ENCODE assay signal across 10 cellular contexts in the genomic region with DNA sequence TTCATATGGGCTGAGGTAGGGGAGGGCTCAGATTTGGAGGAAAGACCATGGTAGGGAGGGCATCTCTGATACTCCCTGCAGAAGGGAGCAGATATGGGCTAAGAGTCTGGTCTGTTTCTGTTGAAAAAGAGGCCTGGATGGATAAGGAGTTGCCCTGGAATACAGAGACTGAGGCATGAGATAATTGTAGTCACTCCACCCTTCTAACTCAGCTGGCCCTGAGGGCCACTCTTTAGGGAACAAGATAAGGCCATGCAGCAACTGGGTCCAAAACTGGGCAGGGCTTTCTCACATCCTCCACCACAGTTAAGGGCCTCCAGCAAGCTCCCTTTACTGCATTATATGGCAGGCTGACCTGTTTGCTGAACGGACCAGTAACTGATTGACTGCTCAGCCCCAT. TPM values are rescaled to one million over a fixed set of nuclear protein-coding genes. Genes with fewer than 3 reads are reported as not detected.
A peak's percentile ranks its signal among the peaks of the same experiment; 100 is the strongest.
DNase-seq lines count a peak whose midpoint lies in the region; ATAC-seq, FAIRE-seq and TF ChIP-seq lines count a peak whose summit lies in the region.
"Had no signal": no experiment of that assay in that cellular context is flagged by ENCODE, and none has a peak within 500 bp of the region (broad histone marks: within the 10 kb centered on the region; RNA-seq: fewer than 3 reads in every experiment).

No MANE protein-coding gene starts in this region.

- peaks cover 51% of the 10 kb centered on the region for H3K79me2 ChIP-seq in HepG2 (ENCODE audit: insufficient read depth, low read length)

- H3K4me2 ChIP-seq in A549 (peak overlapping the region; percentile 80), HepG2 (ENCODE audit: low read depth, low read length) (peak overlapping the region; percentile 87)

- BruUV-seq in HepG2 (replicated peaks; lab: Mats Ljungman, UMichigan), result no TSS peak

- TF ChIP-seq RAD21 in A549 (conservative IDR thresholded peaks at IDR 0.05 in 1 of 2, IDR thresholded peaks at IDR 0.05 in 1 of 2) (no peak), HepG2 (CRISPR knock-in tag; IDR thresholded peaks at IDR 0.05) (no peak)

- H3K36me3 ChIP-seq in ascending aorta (peaks cover 15 to 19% of the 10 kb centered on the region in 2 donors), HepG2 (replicated peaks in 1 of 2; ENCODE audit: control insufficient read depth in 1 of 2, insufficient read depth in 2 of 2, low read length in 2 of 2) (peaks cover 4 to 10% of the 10 kb centered on the region in 2 experiments)

- CTCF ChIA-PET in A549 (lab: Yijun Ruan, JAX) (no interaction called here), HepG2 (lab: Yijun Ruan, JAX; ENCODE audit: low intra/inter-chr PET ratio, low total read pairs) (no interaction called here)

- no peak for ATAC-seq in A549
- no peak for ATAC-seq in HepG2
- ATAC-seq in HG02970 (IDR thresholded peaks at IDR 0.05; ENCODE audit: low FRiP score, unreplicated experiment), result no peak
- ATAC-seq in HG03460 (IDR thresholded peaks at IDR 0.05; ENCODE audit: unreplicated experiment), result no peak
- ATAC-seq in activated CD4-positive, CD25-positive, alpha-beta regulatory T cell treated with anti-CD3 and anti-CD28 coated beads, Interleukin-2, amount 50 U/mL, for 24 hours, result no peak

- H2AFZ ChIP-seq in HepG2 (ENCODE audit: low read length), result no peak overlapping the region

- intact Hi-C loops in ascending aorta (cut with DNase I) (no loop called here), HepG2 (cut with micrococcal nuclease; ENCODE audit: unreplicated experiment) (no loop called here)

- FAIRE-seq in A549 (lab: Jason Lieb, UNC), result no peak
- no peak for FAIRE-seq in HepG2 (lab: Jason Lieb, UNC)
- FAIRE-seq: G401.6 had no signal

- POLR2A ChIA-PET in A549 (lab: Yijun Ruan, JAX) (no interaction called here), HepG2 (lab: Yijun Ruan, JAX) (interaction anchor here (2.0 kb wide), 1 partner anchor 47 kb away, joined by 9 read pairs; a partner anchor contains a TSS)

- H3K27me3 ChIP-seq in HL-60 (ENCODE audit: insufficient read depth, poor library complexity, severe bottlenecking) (no peaks in the 10 kb centered on the region), ascending aorta (no peaks in the 10 kb centered on the region), HepG2 (ENCODE audit: control insufficient read depth in 1 of 2, insufficient read depth in 2 of 2, low read length in 2 of 2) (no peaks in the 10 kb centered on the region; a peak in 1 of 5 replicates)
- H3K27me3 ChIP-seq: SJSA1 had no signal

- no peak for DNase-seq in A549 (ENCODE audit: low read depth in 1 of 2, low spot score in 1 of 2)
- no peak for DNase-seq in HL-60 (ENCODE audit: low read depth in 1 of 2, low spot score in 1 of 2)
- no peak for DNase-seq in ascending aorta (ENCODE audit: low spot score in 2 of 2)
- no peak for DNase-seq in HepG2 (ENCODE audit: low spot score)
- DNase-seq in COR-L47 (lab: John Stamatoyannopoulos, UW), result no peak

- H3K27ac ChIP-seq in A549, result no peak overlapping the region
- H3K27ac ChIP-seq in HL-60 (replicated peaks), result no peak overlapping the region
- H3K27ac ChIP-seq in ascending aorta, result no peak overlapping the region
- no peak overlapping the region for H3K27ac ChIP-seq in HepG2 (ENCODE audit: extremely low read length, insufficient read depth, low read length)
- H3K27ac ChIP-seq: SJSA1 had no signal

- in situ Hi-C loops in HepG2 (cut with HindIII; ENCODE audit: extremely low pct_ligation_motif_present, low pct_unique_long_range_greater_than_20kb), result no loop called here

- TF ChIP-seq EP300 in A549 (IDR thresholded peaks at IDR 0.05), result no peak
- TF ChIP-seq EP300 in HepG2 (IDR thresholded peaks at IDR 0.05; ENCODE audit: low read depth in 2 of 2, low read length in 2 of 2), result no peak
- TF ChIP-seq EP300 in HepG2 (CRISPR knock-in tag; IDR thresholded peaks at IDR 0.05; ENCODE audit: borderline replicate concordance), result no peak

- no peaks in the 10 kb centered on the region for H3K4me1 ChIP-seq in A549
- H3K4me1 ChIP-seq in ascending aorta, result peaks cover 5 to 9% of the 10 kb centered on the region in 2 donors
- H3K4me1 ChIP-seq in HepG2 (ENCODE audit: insufficient read depth, low read length), result peaks cover 22% of the 10 kb centered on the region

- TF ChIP-seq CTCF in A549 (IDR thresholded peaks at IDR 0.05), result no peak
- no peak for TF ChIP-seq CTCF in HL-60 (IDR thresholded peaks at IDR 0.05; ENCODE audit: insufficient read depth, low read length)
- TF ChIP-seq CTCF in ascending aorta (IDR thresholded peaks at IDR 0.05), result no peak
- TF ChIP-seq CTCF in HepG2 (CRISPR knock-in tag; IDR thresholded peaks at IDR 0.05), result no peak

- H4K20me1 ChIP-seq in HepG2 (ENCODE audit: insufficient read depth, low read length), result peaks cover 4% of the 10 kb centered on the region; the same call in 1 of the 2 replicates

- peak overlapping the region; percentile 80 for H3K9ac ChIP-seq in HepG2 (ENCODE audit: insufficient read depth, low read depth, low read length)

- WGBS in A549 (ENCODE audit: missing lambda C conversion rate), result 100% methylated on average over 1 of the region's 1 CpG
- whole genome bisulfite sequencing in HepG2 (ENCODE audit: low lambda C conversion rate), result 31% methylated on average over 1 of the region's 1 CpG

- peak overlapping the region; percentile 85; the same call in 2 of the 3 replicates for H3K4me3 ChIP-seq in A549
- H3K4me3 ChIP-seq in HL-60 (replicated peaks; ENCODE audit: insufficient read depth, low read length), result peak overlapping the region; percentile 89
- H3K4me3 ChIP-seq in ascending aorta, result peak overlapping the region; percentile 84 to 85
- H3K4me3 ChIP-seq in HepG2 (replicated peaks in 1 of 3; ENCODE audit: insufficient read depth in 1 of 3, low read depth in 2 of 3, low read length in 3 of 3), result peak overlapping the region; percentile 83 to 98 (median 88)

- H3K9me3 ChIP-seq in A549 (peaks cover 82% of the 10 kb centered on the region), ascending aorta (peaks cover 12 to 39% of the 10 kb centered on the region in 2 donors), HepG2 (ENCODE audit: low read length) (no peaks in the 10 kb centered on the region)

- no peak for TF ChIP-seq POLR2A in A549 (IDR thresholded peaks at IDR 0.05; ENCODE audit: low read length)
- no peak for TF ChIP-seq POLR2A in HepG2 (IDR thresholded peaks at IDR 0.05; ENCODE audit: insufficient read depth in 1 of 2, low read depth in 2 of 2, low read length in 2 of 2)

RNA-seq across cellular contexts. Expression of a gene that starts 1.3 kb away (rescaled TPM):
- 25.2 and 30.9 TPM in 2 replicates for polyA plus RNA-seq in A549 (2011; rRNA removed)
- polyA plus RNA-seq in A549 (2012; cell fraction: cytosol; rRNA removed), result 17.0 and 18.6 TPM in 2 replicates
- polyA plus RNA-seq in A549 (2012; cell fraction: nucleus; rRNA removed), result 10.6 and 10.7 TPM in 2 replicates
- polyA plus RNA-seq in A549 (2017; fragmentation: RNase III; extraction: RNeasy Plus Mini Kit Qiagen cat#74134 plus additional on column Dnase treatment), result 11.7 to 12.6 TPM (median 12.4 TPM) in 3 replicates
- polyA minus RNA-seq in A549 (2011; rRNA and poly(A)+ RNA removed), result 23.9 and 34.3 TPM in 2 replicates
- total RNA-seq in ascending aorta, result 2.7 TPM
- total RNA-seq in HepG2 (2016; rRNA removed; fragmentation: Illumina TruSeq; extraction: Trizol), result 19.1 and 21.0 TPM in 2 replicates
- 11.9 and 19.8 TPM in 2 replicates for total RNA-seq in HepG2 (2016; cell fraction: cytosol; rRNA removed; fragmentation: Illumina TruSeq; extraction: Trizol; ENCODE audit: low read depth)
- total RNA-seq in HepG2 (2016; cell fraction: insoluble cytoplasmic fraction; rRNA removed; fragmentation: Illumina TruSeq; extraction: Trizol), result 18.5 and 20.2 TPM in 2 replicates
- 16.7 and 19.6 TPM in 2 replicates for total RNA-seq in HepG2 (2016; cell fraction: membrane; rRNA removed; fragmentation: Illumina TruSeq; extraction: Trizol)
- 14.5 and 15.8 TPM in 2 replicates for total RNA-seq in HepG2 (2016; cell fraction: nucleus; rRNA removed; fragmentation: Illumina TruSeq; extraction: Trizol)
- 18.9 and 22.7 TPM in 2 replicates for polyA plus RNA-seq in HepG2 (2011; rRNA removed)
- polyA plus RNA-seq in HepG2 (2011; cell fraction: cytosol; rRNA removed), result 10.8 and 13.3 TPM in 2 replicates
- polyA plus RNA-seq in HepG2 (2011; cell fraction: nucleus; rRNA removed), result 11.4 and 16.0 TPM in 2 replicates
- 11.1 and 18.9 TPM in 2 replicates for polyA plus RNA-seq in HepG2 (2012)
- 23.3 and 26.2 TPM in 2 replicates for polyA plus RNA-seq in HepG2 (2016; cell fraction: cytosol; fragmentation: Illumina TruSeq; extraction: Trizol; ENCODE audit: low read depth)
- polyA plus RNA-seq in HepG2 (2016; cell fraction: insoluble cytoplasmic fraction; fragmentation: Illumina TruSeq; extraction: Trizol; ENCODE audit: low read depth), result 14.4 and 15.0 TPM in 2 replicates
- 19.1 and 22.9 TPM in 2 replicates for polyA plus RNA-seq in HepG2 (2016; cell fraction: membrane; fragmentation: Illumina TruSeq; extraction: Trizol; ENCODE audit: low read depth)
- 15.1 and 18.4 TPM in 2 replicates for polyA plus RNA-seq in HepG2 (2016; cell fraction: nucleus; fragmentation: Illumina TruSeq; extraction: Trizol; ENCODE audit: insufficient read depth, low read depth)
- polyA minus RNA-seq in HepG2 (2011; rRNA and poly(A)+ RNA removed; ENCODE audit: low replicate concordance), result 13.0 and 24.8 TPM in 2 replicates
- polyA minus RNA-seq in HepG2 (2011; cell fraction: cytosol; rRNA and poly(A)+ RNA removed), result 5.5 and 8.0 TPM in 2 replicates
- polyA minus RNA-seq in HepG2 (2011; cell fraction: nucleus; rRNA and poly(A)+ RNA removed), result 11.8 and 14.3 TPM in 2 replicates

RNA-seq across cellular contexts. Expression of a gene that starts 20.5 kb away (rescaled TPM):
- polyA plus RNA-seq in A549 (2011; rRNA removed) (0.19 and 0.30 TPM in 2 replicates), A549 (2017; fragmentation: RNase III; extraction: RNeasy Plus Mini Kit Qiagen cat#74134 plus additional on column Dnase treatment) (0.04 to 0.16 TPM (median 0.05 TPM) in 3 replicates), HepG2 (2011; rRNA removed) (0.87 and 1.0 TPM in 2 replicates)
- 0.05 TPM in 1 of 2 replicates, not detected in the other for polyA plus RNA-seq in A549 (2012; cell fraction: cytosol; rRNA removed)
- 0.04 and 0.11 TPM in 2 replicates for polyA plus RNA-seq in A549 (2012; cell fraction: nucleus; rRNA removed)
- polyA minus RNA-seq in A549 (2011; rRNA and poly(A)+ RNA removed), result not detected in 2 replicates
- total RNA-seq in ascending aorta (not detected), HepG2 (2016; rRNA removed; fragmentation: Illumina TruSeq; extraction: Trizol) (0.62 and 0.80 TPM in 2 replicates)
- 0.10 and 0.18 TPM in 2 replicates for total RNA-seq in HepG2 (2016; cell fraction: cytosol; rRNA removed; fragmentation: Illumina TruSeq; extraction: Trizol; ENCODE audit: low read depth)
- total RNA-seq in HepG2 (2016; cell fraction: insoluble cytoplasmic fraction; rRNA removed; fragmentation: Illumina TruSeq; extraction: Trizol), result 0.74 and 0.76 TPM in 2 replicates
- 0.21 and 0.22 TPM in 2 replicates for total RNA-seq in HepG2 (2016; cell fraction: membrane; rRNA removed; fragmentation: Illumina TruSeq; extraction: Trizol)
- 0.78 and 1.4 TPM in 2 replicates for total RNA-seq in HepG2 (2016; cell fraction: nucleus; rRNA removed; fragmentation: Illumina TruSeq; extraction: Trizol)
- 0.30 and 0.32 TPM in 2 replicates for polyA plus RNA-seq in HepG2 (2011; cell fraction: cytosol; rRNA removed)
- polyA plus RNA-seq in HepG2 (2011; cell fraction: nucleus; rRNA removed), result 1.3 and 1.6 TPM in 2 replicates
- polyA plus RNA-seq in HepG2 (2012), result 0.89 and 1.1 TPM in 2 replicates
- 0.07 and 0.08 TPM in 2 replicates for polyA plus RNA-seq in HepG2 (2016; cell fraction: cytosol; fragmentation: Illumina TruSeq; extraction: Trizol; ENCODE audit: low read depth)
- 0.38 and 0.56 TPM in 2 replicates for polyA plus RNA-seq in HepG2 (2016; cell fraction: insoluble cytoplasmic fraction; fragmentation: Illumina TruSeq; extraction: Trizol; ENCODE audit: low read depth)
- polyA plus RNA-seq in HepG2 (2016; cell fraction: membrane; fragmentation: Illumina TruSeq; extraction: Trizol; ENCODE audit: low read depth), result 0.12 and 0.13 TPM in 2 replicates
- 2.2 and 2.7 TPM in 2 replicates for polyA plus RNA-seq in HepG2 (2016; cell fraction: nucleus; fragmentation: Illumina TruSeq; extraction: Trizol; ENCODE audit: insufficient read depth, low read depth)
- polyA minus RNA-seq in HepG2 (2011; rRNA and poly(A)+ RNA removed; ENCODE audit: low replicate concordance), result 0.64 TPM in 1 of 2 replicates, not detected in the other
- polyA minus RNA-seq in HepG2 (2011; cell fraction: cytosol; rRNA and poly(A)+ RNA removed), result 0.30 TPM in 1 of 2 replicates, not detected in the other
- 2.2 and 2.6 TPM in 2 replicates for polyA minus RNA-seq in HepG2 (2011; cell fraction: nucleus; rRNA and poly(A)+ RNA removed)

RNA-seq across cellular contexts. Expression of a gene that starts 25.4 kb away (rescaled TPM):
- 6.4 and 6.8 TPM in 2 replicates for polyA plus RNA-seq in A549 (2011; rRNA removed)
- 3.4 and 3.7 TPM in 2 replicates for polyA plus RNA-seq in A549 (2012; cell fraction: cytosol; rRNA removed)
- 2.6 and 2.7 TPM in 2 replicates for polyA plus RNA-seq in A549 (2012; cell fraction: nucleus; rRNA removed)
- 3.8 to 4.1 TPM (median 4.0 TPM) in 3 replicates for polyA plus RNA-seq in A549 (2017; fragmentation: RNase III; extraction: RNeasy Plus Mini Kit Qiagen cat#74134 plus additional on column Dnase treatment)
- 17.6 and 32.9 TPM in 2 replicates for polyA minus RNA-seq in A549 (2011; rRNA and poly(A)+ RNA removed)
- total RNA-seq in ascending aorta, result 1.5 TPM
- total RNA-seq in HepG2 (2016; rRNA removed; fragmentation: Illumina TruSeq; extraction: Trizol), result 10.1 and 14.0 TPM in 2 replicates
- 1.7 and 1.8 TPM in 2 replicates for total RNA-seq in HepG2 (2016; cell fraction: cytosol; rRNA removed; fragmentation: Illumina TruSeq; extraction: Trizol; ENCODE audit: low read depth)
- total RNA-seq in HepG2 (2016; cell fraction: insoluble cytoplasmic fraction; rRNA removed; fragmentation: Illumina TruSeq; extraction: Trizol), result 9.0 and 13.5 TPM in 2 replicates
- total RNA-seq in HepG2 (2016; cell fraction: membrane; rRNA removed; fragmentation: Illumina TruSeq; extraction: Trizol), result 6.0 and 7.0 TPM in 2 replicates
- total RNA-seq in HepG2 (2016; cell fraction: nucleus; rRNA removed; fragmentation: Illumina TruSeq; extraction: Trizol), result 11.7 and 13.5 TPM in 2 replicates
- polyA plus RNA-seq in HepG2 (2011; rRNA removed), result 3.0 and 3.7 TPM in 2 replicates
- 1.5 and 3.0 TPM in 2 replicates for polyA plus RNA-seq in HepG2 (2011; cell fraction: cytosol; rRNA removed)
- polyA plus RNA-seq in HepG2 (2011; cell fraction: nucleus; rRNA removed), result 8.1 and 8.6 TPM in 2 replicates
- polyA plus RNA-seq in HepG2 (2012), result 2.4 and 2.5 TPM in 2 replicates
- polyA plus RNA-seq in HepG2 (2016; cell fraction: cytosol; fragmentation: Illumina TruSeq; extraction: Trizol; ENCODE audit: low read depth), result 0.35 and 0.54 TPM in 2 replicates
- 6.0 and 7.0 TPM in 2 replicates for polyA plus RNA-seq in HepG2 (2016; cell fraction: insoluble cytoplasmic fraction; fragmentation: Illumina TruSeq; extraction: Trizol; ENCODE audit: low read depth)
- polyA plus RNA-seq in HepG2 (2016; cell fraction: membrane; fragmentation: Illumina TruSeq; extraction: Trizol; ENCODE audit: low read depth), result 1.5 and 1.9 TPM in 2 replicates
- 7.0 and 7.2 TPM in 2 replicates for polyA plus RNA-seq in HepG2 (2016; cell fraction: nucleus; fragmentation: Illumina TruSeq; extraction: Trizol; ENCODE audit: insufficient read depth, low read depth)
- 24.0 and 24.2 TPM in 2 replicates for polyA minus RNA-seq in HepG2 (2011; rRNA and poly(A)+ RNA removed; ENCODE audit: low replicate concordance)
- 3.7 and 5.4 TPM in 2 replicates for polyA minus RNA-seq in HepG2 (2011; cell fraction: cytosol; rRNA and poly(A)+ RNA removed)
- 51.2 and 58.4 TPM in 2 replicates for polyA minus RNA-seq in HepG2 (2011; cell fraction: nucleus; rRNA and poly(A)+ RNA removed)

RNA-seq across cellular contexts. Expression of a gene that starts 41.0 kb away (rescaled TPM):
- 3.2 and 3.6 TPM in 2 replicates for polyA plus RNA-seq in A549 (2011; rRNA removed)
- 0.57 and 0.89 TPM in 2 replicates for polyA plus RNA-seq in A549 (2012; cell fraction: cytosol; rRNA removed)
- polyA plus RNA-seq in A549 (2012; cell fraction: nucleus; rRNA removed), result 0.48 and 0.58 TPM in 2 replicates
- 2.0 to 2.3 TPM (median 2.3 TPM) in 3 replicates for polyA plus RNA-seq in A549 (2017; fragmentation: RNase III; extraction: RNeasy Plus Mini Kit Qiagen cat#74134 plus additional on column Dnase treatment)
- polyA minus RNA-seq in A549 (2011; rRNA and poly(A)+ RNA removed), result 5.1 and 6.9 TPM in 2 replicates
- total RNA-seq in ascending aorta, result 3.7 TPM
- 17.2 and 23.6 TPM in 2 replicates for total RNA-seq in HepG2 (2016; rRNA removed; fragmentation: Illumina TruSeq; extraction: Trizol)
- total RNA-seq in HepG2 (2016; cell fraction: cytosol; rRNA removed; fragmentation: Illumina TruSeq; extraction: Trizol; ENCODE audit: low read depth), result 1.1 and 1.9 TPM in 2 replicates
- 16.3 and 23.2 TPM in 2 replicates for total RNA-seq in HepG2 (2016; cell fraction: insoluble cytoplasmic fraction; rRNA removed; fragmentation: Illumina TruSeq; extraction: Trizol)
- 7.7 and 8.6 TPM in 2 replicates for total RNA-seq in HepG2 (2016; cell fraction: membrane; rRNA removed; fragmentation: Illumina TruSeq; extraction: Trizol)
- total RNA-seq in HepG2 (2016; cell fraction: nucleus; rRNA removed; fragmentation: Illumina TruSeq; extraction: Trizol), result 18.6 and 20.2 TPM in 2 replicates
- 3.1 and 4.0 TPM in 2 replicates for polyA plus RNA-seq in HepG2 (2011; rRNA removed)
- 2.7 and 3.3 TPM in 2 replicates for polyA plus RNA-seq in HepG2 (2011; cell fraction: cytosol; rRNA removed)
- polyA plus RNA-seq in HepG2 (2011; cell fraction: nucleus; rRNA removed), result 4.9 and 8.7 TPM in 2 replicates
- polyA plus RNA-seq in HepG2 (2012), result 2.8 and 3.3 TPM in 2 replicates
- 0.27 and 0.36 TPM in 2 replicates for polyA plus RNA-seq in HepG2 (2016; cell fraction: cytosol; fragmentation: Illumina TruSeq; extraction: Trizol; ENCODE audit: low read depth)
- 8.2 and 9.6 TPM in 2 replicates for polyA plus RNA-seq in HepG2 (2016; cell fraction: insoluble cytoplasmic fraction; fragmentation: Illumina TruSeq; extraction: Trizol; ENCODE audit: low read depth)
- polyA plus RNA-seq in HepG2 (2016; cell fraction: membrane; fragmentation: Illumina TruSeq; extraction: Trizol; ENCODE audit: low read depth), result 1.0 and 1.4 TPM in 2 replicates
- polyA plus RNA-seq in HepG2 (2016; cell fraction: nucleus; fragmentation: Illumina TruSeq; extraction: Trizol; ENCODE audit: insufficient read depth, low read depth), result 7.1 TPM in 2 replicates
- polyA minus RNA-seq in HepG2 (2011; rRNA and poly(A)+ RNA removed; ENCODE audit: low replicate concordance), result 0.58 and 15.5 TPM in 2 replicates
- polyA minus RNA-seq in HepG2 (2011; cell fraction: cytosol; rRNA and poly(A)+ RNA removed), result 3.3 and 7.0 TPM in 2 replicates
- polyA minus RNA-seq in HepG2 (2011; cell fraction: nucleus; rRNA and poly(A)+ RNA removed), result 30.5 and 38.8 TPM in 2 replicates

RNA-seq across cellular contexts. Expression of a gene that starts 46.7 kb away (rescaled TPM):
- polyA plus RNA-seq in A549 (2011; rRNA removed), result 9.6 and 11.3 TPM in 2 replicates
- polyA plus RNA-seq in A549 (2012; cell fraction: cytosol; rRNA removed), result 3.4 and 5.1 TPM in 2 replicates
- 4.7 and 11.0 TPM in 2 replicates for polyA plus RNA-seq in A549 (2012; cell fraction: nucleus; rRNA removed)
- polyA plus RNA-seq in A549 (2017; fragmentation: RNase III; extraction: RNeasy Plus Mini Kit Qiagen cat#74134 plus additional on column Dnase treatment), result 6.4 to 8.4 TPM (median 7.4 TPM) in 3 replicates
- 18.7 and 24.9 TPM in 2 replicates for polyA minus RNA-seq in A549 (2011; rRNA and poly(A)+ RNA removed)
- total RNA-seq in ascending aorta, result 0.96 TPM
- total RNA-seq in HepG2 (2016; rRNA removed; fragmentation: Illumina TruSeq; extraction: Trizol), result 24.9 and 29.4 TPM in 2 replicates
- 2.4 and 4.3 TPM in 2 replicates for total RNA-seq in HepG2 (2016; cell fraction: cytosol; rRNA removed; fragmentation: Illumina TruSeq; extraction: Trizol; ENCODE audit: low read depth)
- total RNA-seq in HepG2 (2016; cell fraction: insoluble cytoplasmic fraction; rRNA removed; fragmentation: Illumina TruSeq; extraction: Trizol), result 27.4 and 29.3 TPM in 2 replicates
- total RNA-seq in HepG2 (2016; cell fraction: membrane; rRNA removed; fragmentation: Illumina TruSeq; extraction: Trizol), result 11.2 and 12.3 TPM in 2 replicates
- 31.8 and 35.6 TPM in 2 replicates for total RNA-seq in HepG2 (2016; cell fraction: nucleus; rRNA removed; fragmentation: Illumina TruSeq; extraction: Trizol)
- 19.5 and 19.6 TPM in 2 replicates for polyA plus RNA-seq in HepG2 (2011; rRNA removed)
- polyA plus RNA-seq in HepG2 (2011; cell fraction: cytosol; rRNA removed), result 11.8 and 12.3 TPM in 2 replicates
- polyA plus RNA-seq in HepG2 (2011; cell fraction: nucleus; rRNA removed), result 31.4 and 37.4 TPM in 2 replicates
- 11.6 and 12.0 TPM in 2 replicates for polyA plus RNA-seq in HepG2 (2012)
- polyA plus RNA-seq in HepG2 (2016; cell fraction: cytosol; fragmentation: Illumina TruSeq; extraction: Trizol; ENCODE audit: low read depth), result 0.79 and 1.1 TPM in 2 replicates
- polyA plus RNA-seq in HepG2 (2016; cell fraction: insoluble cytoplasmic fraction; fragmentation: Illumina TruSeq; extraction: Trizol; ENCODE audit: low read depth), result 15.8 and 17.0 TPM in 2 replicates
- 3.6 and 4.5 TPM in 2 replicates for polyA plus RNA-seq in HepG2 (2016; cell fraction: membrane; fragmentation: Illumina TruSeq; extraction: Trizol; ENCODE audit: low read depth)
- 45.4 and 45.8 TPM in 2 replicates for polyA plus RNA-seq in HepG2 (2016; cell fraction: nucleus; fragmentation: Illumina TruSeq; extraction: Trizol; ENCODE audit: insufficient read depth, low read depth)
- polyA minus RNA-seq in HepG2 (2011; rRNA and poly(A)+ RNA removed; ENCODE audit: low replicate concordance), result 15.8 and 36.1 TPM in 2 replicates
- polyA minus RNA-seq in HepG2 (2011; cell fraction: cytosol; rRNA and poly(A)+ RNA removed), result 10.5 and 13.1 TPM in 2 replicates
- polyA minus RNA-seq in HepG2 (2011; cell fraction: nucleus; rRNA and poly(A)+ RNA removed), result 30.3 and 34.6 TPM in 2 replicates
